12 cellular contexts compared by ENCODE assay signal in the genomic region with DNA sequence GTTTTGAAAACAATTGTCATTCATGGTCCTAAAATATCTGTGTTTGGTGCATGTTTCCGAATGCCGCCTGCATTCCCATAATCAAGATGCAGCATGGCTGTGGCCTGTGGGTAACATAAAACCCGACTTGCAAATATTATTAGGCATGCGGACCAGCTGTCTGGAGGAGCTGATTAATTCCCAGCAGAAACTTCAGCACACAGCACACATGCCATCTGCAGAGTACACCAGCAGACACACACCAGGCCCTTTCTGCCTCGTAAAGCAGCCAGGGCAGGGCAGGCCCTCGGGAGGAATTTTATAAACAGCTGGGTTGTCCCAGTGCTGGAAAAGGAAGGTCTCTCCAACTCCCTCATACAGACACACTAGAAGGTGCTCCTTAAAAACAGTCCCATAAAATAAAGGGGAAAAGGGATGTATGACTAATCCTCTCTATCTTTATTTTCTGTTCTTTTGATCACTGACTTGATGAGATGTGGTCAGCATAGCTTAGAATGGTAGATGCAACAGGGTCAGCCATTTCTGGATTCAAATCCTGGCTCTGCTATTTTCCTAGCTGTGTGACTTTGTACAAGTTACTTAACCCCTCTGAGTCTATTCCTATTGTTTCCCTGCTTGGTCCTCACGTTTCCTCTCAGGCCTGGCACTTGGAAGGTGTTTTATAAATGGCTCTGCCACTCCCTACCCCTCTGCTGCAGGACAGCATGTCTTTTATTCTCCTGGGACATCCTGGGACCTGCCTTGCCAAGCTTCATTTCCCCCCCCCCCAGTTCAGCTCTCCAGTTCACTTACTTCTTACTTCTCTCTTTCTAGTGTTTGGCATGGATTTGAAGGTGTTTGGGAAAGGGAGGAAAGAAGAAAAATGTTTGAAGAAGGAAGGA.
A peak's percentile ranks its signal among the peaks of the same experiment; 100 is the strongest.
DNase-seq lines count a peak whose midpoint lies in the region; ATAC-seq, FAIRE-seq and TF ChIP-seq lines count a peak whose summit lies in the region.
"Had no signal": no experiment of that assay in that cellular context is flagged by ENCODE, and none has a peak within 500 bp of the region (broad histone marks: within the 10 kb centered on the region; RNA-seq: fewer than 3 reads in every experiment).

No MANE protein-coding gene starts in this region.

- no peak for FAIRE-seq in kidney (lab: Jason Lieb, UNC)
- FAIRE-seq: H1 had no signal

- no peak for TF ChIP-seq POLR2A in transverse colon (IDR thresholded peaks at IDR 0.05)

- H3K4me1 Mint-ChIP-seq in activated naive CD8-positive, alpha-beta T cell (ENCODE audit: low read depth), result peaks cover 49% of the 10 kb centered on the region

- no peaks in the 10 kb centered on the region for H3K27me3 ChIP-seq in transverse colon
- H3K27me3 ChIP-seq: breast epithelium had no signal

- H3K27me3 Mint-ChIP-seq in activated naive CD8-positive, alpha-beta T cell, result no peaks in the 10 kb centered on the region

- no peak overlapping the region for H3K4me3 ChIP-seq in kidney (ENCODE audit: low read length in 2 of 2)
- no peak overlapping the region for H3K4me3 ChIP-seq in transverse colon
- H3K4me3 ChIP-seq: breast epithelium had no signal

- H3K27ac ChIP-seq in kidney (ENCODE audit: low read depth in 2 of 2, low read length in 2 of 2) (peak overlapping the region; percentile 18 to 44), transverse colon (peak overlapping the region; percentile 77 to 91 (median 86))
- H3K27ac ChIP-seq: breast epithelium had no signal

- TF ChIP-seq CTCF in kidney (IDR thresholded peaks at IDR 0.05; ENCODE audit: borderline replicate concordance, extremely low read depth, insufficient read depth) (no peak), transverse colon (IDR thresholded peaks at IDR 0.05) (no peak)

- H3K9me3 ChIP-seq in kidney (ENCODE audit: control insufficient read depth in 1 of 2, low read length in 2 of 2), result no peaks in the 10 kb centered on the region
- no peaks in the 10 kb centered on the region for H3K9me3 ChIP-seq in transverse colon
- H3K9me3 ChIP-seq: breast epithelium had no signal

- peak overlapping the region; percentile 61 for H3K27ac Mint-ChIP-seq in activated naive CD8-positive, alpha-beta T cell

- intact Hi-C loops in Right ventricle myocardium superior (cut with DNase I), result no loop called here
- intact Hi-C loops in cardiac septum (cut with DNase I), result no loop called here
- intact Hi-C loops in kidney (cut with DNase I), result no loop called here
- intact Hi-C loops in transverse colon (cut with DNase I; ENCODE audit: low total_unique reads), result loop anchor here (2.0 kb wide), 1 partner anchor 29 kb away; no protein-coding TSS in a partner anchor

- no peak overlapping the region for H3K4me3 Mint-ChIP-seq in activated naive CD8-positive, alpha-beta T cell

- peaks cover 20 to 24% of the 10 kb centered on the region in 2 donors for H3K4me1 ChIP-seq in kidney (ENCODE audit: control insufficient read depth in 1 of 2, insufficient read depth in 1 of 2, low read depth in 1 of 2, low read length in 2 of 2)
- H3K4me1 ChIP-seq in transverse colon, result peaks cover 21 to 62% (median 46%) of the 10 kb centered on the region in 4 donors
- H3K4me1 ChIP-seq: breast epithelium had no signal

- H3K36me3 ChIP-seq in kidney (ENCODE audit: control insufficient read depth in 1 of 2, insufficient read depth in 2 of 2, low read length in 2 of 2) (peaks cover 5% of the 10 kb centered on the region in 2 donors), transverse colon (no peaks in the 10 kb centered on the region)
- H3K36me3 ChIP-seq: breast epithelium had no signal

- H3K9ac ChIP-seq in kidney (ENCODE audit: low read length in 2 of 2), result no peak overlapping the region

- H3K9me3 Mint-ChIP-seq in activated naive CD8-positive, alpha-beta T cell (ENCODE audit: low read depth), result no peaks in the 10 kb centered on the region

- no peak for DNase-seq in Right ventricle myocardium superior
- no peak for DNase-seq in cardiac septum (ENCODE audit: low spot score)
- DNase-seq in kidney, result no peak
- DNase-seq in transverse colon, result peak; percentile 47
- DNase-seq: hippocampal formation, NCI-H226 had no signal

- in situ Hi-C loops in transverse colon (cut with MboI; ENCODE audit: low pct_ligation_motif_present in 1 of 4, low pct_unique_long_range_greater_than_20kb in 1 of 4, low sequenced_read_pairs in 3 of 4), result no loop called here

- TF ChIP-seq EP300 in transverse colon (IDR thresholded peaks at IDR 0.05; ENCODE audit: low read depth), result peak; percentile 65

- WGBS in transverse colon (ENCODE audit: low coverage in 1 of 2), 2 donors, result 42 to 49% methylated on average over 2 to 7 of the region's 7 CpGs

- ATAC-seq in Right ventricle myocardium superior (ENCODE audit: poor library complexity), result peak; percentile 22
- ATAC-seq in HG03175 (IDR thresholded peaks at IDR 0.05; ENCODE audit: unreplicated experiment), result no peak
- ATAC-seq in GM18870 (IDR thresholded peaks at IDR 0.05; ENCODE audit: unreplicated experiment), result no peak
- ATAC-seq in HG03565 (IDR thresholded peaks at IDR 0.05; ENCODE audit: unreplicated experiment), result no peak

- H3K36me3 Mint-ChIP-seq in activated naive CD8-positive, alpha-beta T cell, result peaks cover 32% of the 10 kb centered on the region
